Comparison of ENCODE assay signal across 1 cellular context in the genomic region with DNA sequence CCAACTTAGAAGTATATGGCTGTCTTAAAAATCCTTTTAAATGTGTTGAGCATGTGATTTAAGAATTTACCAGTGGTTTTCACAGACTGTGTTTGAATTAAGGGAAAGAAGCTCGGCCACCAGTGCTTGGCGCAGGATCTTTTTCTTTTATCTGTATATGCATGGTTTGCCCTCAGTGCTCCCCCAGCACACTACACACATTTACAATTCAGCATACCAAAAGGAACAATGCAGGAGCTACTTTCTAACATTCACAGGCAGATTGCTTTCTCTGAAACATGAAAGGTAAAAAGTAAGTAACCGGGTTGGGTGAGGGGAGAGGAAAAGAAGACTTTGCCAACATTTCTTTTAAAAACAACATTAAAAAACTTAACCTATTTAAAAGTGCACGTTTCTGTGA.
TF ChIP-seq lines count a peak whose summit lies in the region.

No MANE protein-coding gene starts in this region.

TF ChIP-seq in GM23338, 12 proteins besides CTCF, POLR2A, EP300 and RAD21 (continued from another document):
- no peak for TF ChIP-seq ZNF114 (CRISPR knock-in tag; IDR thresholded peaks at IDR 0.05)
- no peak for TF ChIP-seq ZNF462 (CRISPR knock-in tag; IDR thresholded peaks at IDR 0.05)
- TF ChIP-seq, protein P1, sequence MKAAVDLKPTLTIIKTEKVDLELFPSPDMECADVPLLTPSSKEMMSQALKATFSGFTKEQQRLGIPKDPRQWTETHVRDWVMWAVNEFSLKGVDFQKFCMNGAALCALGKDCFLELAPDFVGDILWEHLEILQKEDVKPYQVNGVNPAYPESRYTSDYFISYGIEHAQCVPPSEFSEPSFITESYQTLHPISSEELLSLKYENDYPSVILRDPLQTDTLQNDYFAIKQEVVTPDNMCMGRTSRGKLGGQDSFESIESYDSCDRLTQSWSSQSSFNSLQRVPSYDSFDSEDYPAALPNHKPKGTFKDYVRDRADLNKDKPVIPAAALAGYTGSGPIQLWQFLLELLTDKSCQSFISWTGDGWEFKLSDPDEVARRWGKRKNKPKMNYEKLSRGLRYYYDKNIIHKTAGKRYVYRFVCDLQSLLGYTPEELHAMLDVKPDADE (IDR thresholded peaks at IDR 0.05): no peak
- TF ChIP-seq REST (IDR thresholded peaks at IDR 0.05; ENCODE audit: unreplicated experiment): no peak
- TF ChIP-seq CREB1 (CRISPR knock-in tag; IDR thresholded peaks at IDR 0.05; ENCODE audit: low read depth): 0 out of 2 replicates have a peak, but pooled peaks have one; percentile 34
- no peak for TF ChIP-seq STAT1 (IDR thresholded peaks at IDR 0.05; ENCODE audit: unreplicated experiment)
- TF ChIP-seq ZNF331 (CRISPR knock-in tag; IDR thresholded peaks at IDR 0.05; ENCODE audit: low read depth): no peak
- TF ChIP-seq NANOG (IDR thresholded peaks at IDR 0.05; ENCODE audit: borderline replicate concordance): peak; percentile 88
- no peak for TF ChIP-seq POLR2AphosphoS5 (IDR thresholded peaks at IDR 0.05; ENCODE audit: low read depth)
- TF ChIP-seq JUNB (IDR thresholded peaks at IDR 0.05; ENCODE audit: unreplicated experiment): no peak
- TF ChIP-seq EZH2 (IDR thresholded peaks at IDR 0.05; ENCODE audit: low read depth, unreplicated experiment): no peak
